ENCODE assay signal across 8 cellular contexts in the genomic region with DNA sequence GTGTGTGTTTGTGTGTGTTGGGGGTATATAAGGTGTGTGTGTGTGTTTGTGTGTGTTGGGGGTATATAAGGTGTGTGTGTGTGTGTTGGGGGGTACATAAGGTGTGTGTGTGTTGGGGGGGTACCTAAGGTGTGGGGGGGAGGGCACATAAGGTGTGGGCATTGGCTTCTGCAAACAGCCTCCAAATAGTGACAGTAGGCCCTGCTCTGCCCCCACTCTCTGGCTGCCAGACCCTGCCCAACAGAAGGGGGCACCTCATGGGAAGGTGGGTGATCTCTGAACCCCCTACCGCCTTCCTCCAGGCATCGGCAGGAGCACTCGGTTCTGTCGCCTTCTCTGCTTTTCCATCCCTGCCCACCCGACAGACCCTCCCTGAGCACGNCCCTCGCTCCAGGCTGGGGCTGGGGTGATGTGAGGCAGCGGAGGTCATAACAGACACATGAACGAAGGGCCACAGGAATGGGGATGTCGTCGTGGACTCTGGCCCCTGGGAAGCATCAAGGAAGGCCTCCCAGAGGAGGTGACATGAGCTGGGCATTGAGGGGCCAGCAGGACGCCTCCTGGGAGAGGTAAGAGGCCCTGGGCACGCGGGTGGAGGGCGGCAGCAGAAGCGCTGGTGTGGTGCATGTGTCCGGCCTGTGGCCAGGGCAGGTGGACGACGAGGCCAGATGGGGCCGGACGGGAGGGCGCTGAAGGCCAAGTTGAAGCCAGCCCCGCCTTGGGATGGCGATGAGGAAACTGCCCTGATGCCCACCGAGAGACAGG. TPM values are rescaled to one million over a fixed set of nuclear protein-coding genes. Genes with fewer than 3 reads are reported as not detected.
DNase-seq lines count a peak whose midpoint lies in the region; ATAC-seq and TF ChIP-seq lines count a peak whose summit lies in the region.

No MANE protein-coding gene starts in this region.

- H4K20me1 ChIP-seq in Karpas-422 (ENCODE audit: insufficient read depth, low read depth, low read length): no peaks in the 10 kb centered on the region

- intact Hi-C loops in left lung (cut with DNase I) (no loop called here), tibial artery (cut with DNase I; ENCODE audit: low total_unique reads) (no loop called here)

- in situ Hi-C loops in brain microvascular endothelial cell (cut with HindIII; ENCODE audit: low pct_ligation_motif_present, low sequenced_read_pairs): no loop called here

- H3K4me2 ChIP-seq in Karpas-422 (ENCODE audit: low read depth, low read length, poor library complexity, severe bottlenecking): no peak overlapping the region

- no peak overlapping the region for H3K9ac ChIP-seq in Karpas-422 (ENCODE audit: low read length)

- H3K27ac ChIP-seq in brain microvascular endothelial cell (peak overlapping the region; percentile 60), left lung (peak overlapping the region; percentile 65 to 91), tibial artery (peak overlapping the region; percentile 38 to 56), Karpas-422 (ENCODE audit: low read length) (no peak overlapping the region)

- DNase-seq in LoVo (ENCODE audit: low spot score) (peak; percentile 22), brain microvascular endothelial cell (no peak), left lung (no peak), tibial artery (no peak), Karpas-422 (no peak), hepatic stellate cell (ENCODE audit: low spot score) (no peak), GM19240 (ENCODE audit: insufficient read length, low spot score) (no peak)

- H3K9me2 ChIP-seq in Karpas-422 (replicated peaks; ENCODE audit: insufficient read depth, low read length): no peaks in the 10 kb centered on the region

- TF ChIP-seq CTCF in brain microvascular endothelial cell (IDR thresholded peaks at IDR 0.05; ENCODE audit: low read depth, low read length, missing control alignments) (no peak), left lung (IDR thresholded peaks at IDR 0.05) (no peak), tibial artery (IDR thresholded peaks at IDR 0.05) (no peak)

- ATAC-seq in GM18498 (IDR thresholded peaks at IDR 0.05; ENCODE audit: unreplicated experiment) (peak; percentile 15), left lung (peak; percentile 77)

- no peaks in the 10 kb centered on the region for H3K79me2 ChIP-seq in Karpas-422 (ENCODE audit: low read length)

- peaks cover 6 to 23% of the 10 kb centered on the region in 2 donors for H3K4me1 ChIP-seq in left lung
- peaks cover 0 to 24% (median 16%) of the 10 kb centered on the region in 4 donors for H3K4me1 ChIP-seq in tibial artery
- no peaks in the 10 kb centered on the region for H3K4me1 ChIP-seq in Karpas-422 (ENCODE audit: low read length)

- H2AFZ ChIP-seq in Karpas-422 (ENCODE audit: low read length): no peak overlapping the region

- H3K27me3 ChIP-seq in brain microvascular endothelial cell (replicated peaks): no peaks in the 10 kb centered on the region
- peaks cover 0 to 14% of the 10 kb centered on the region in 2 donors for H3K27me3 ChIP-seq in left lung
- no peaks in the 10 kb centered on the region for H3K27me3 ChIP-seq in tibial artery
- H3K27me3 ChIP-seq in Karpas-422 (ENCODE audit: low read length): no peaks in the 10 kb centered on the region

- H3K36me3 ChIP-seq in brain microvascular endothelial cell (replicated peaks): no peaks in the 10 kb centered on the region
- H3K36me3 ChIP-seq in left lung: no peaks in the 10 kb centered on the region
- H3K36me3 ChIP-seq in tibial artery: no peaks in the 10 kb centered on the region
- H3K36me3 ChIP-seq in Karpas-422 (ENCODE audit: insufficient read depth, low read length): no peaks in the 10 kb centered on the region

- H3K4me3 ChIP-seq in brain microvascular endothelial cell (ENCODE audit: low read depth, low read length): peak overlapping the region; percentile 63
- H3K4me3 ChIP-seq in left lung: peak overlapping the region; percentile 40 to 66
- peak overlapping the region; percentile 54 to 69 for H3K4me3 ChIP-seq in tibial artery
- no peak overlapping the region for H3K4me3 ChIP-seq in Karpas-422 (ENCODE audit: low read length)

- no peaks in the 10 kb centered on the region for H3K9me3 ChIP-seq in left lung
- H3K9me3 ChIP-seq in tibial artery: no peaks in the 10 kb centered on the region
- H3K9me3 ChIP-seq in Karpas-422 (ENCODE audit: low read length): no peaks in the 10 kb centered on the region; the same call in 1 of the 2 replicates

RNA-seq across cellular contexts. Expression of a gene that starts 43.4 kb away (rescaled TPM):
- 10 to 100 TPM; 11.5 to 21.0 TPM for total RNA-seq in left lung
- not detected in 2 replicates for total RNA-seq in Karpas-422 (2014; rRNA removed; shearing (Covaris generic); ENCODE audit: low replicate concordance)

Comparison
In these comparisons a context has a peak if more than half of its experiments do, and no peak if none do; other contexts are left out.
1. RNA of a gene that starts 43.4 kb away (total RNA-seq): 11.5 to 21.0 TPM in left lung; not detected in Karpas-422; every median in the first group is over 10 times any median in the second.